In the genomic region with DNA sequence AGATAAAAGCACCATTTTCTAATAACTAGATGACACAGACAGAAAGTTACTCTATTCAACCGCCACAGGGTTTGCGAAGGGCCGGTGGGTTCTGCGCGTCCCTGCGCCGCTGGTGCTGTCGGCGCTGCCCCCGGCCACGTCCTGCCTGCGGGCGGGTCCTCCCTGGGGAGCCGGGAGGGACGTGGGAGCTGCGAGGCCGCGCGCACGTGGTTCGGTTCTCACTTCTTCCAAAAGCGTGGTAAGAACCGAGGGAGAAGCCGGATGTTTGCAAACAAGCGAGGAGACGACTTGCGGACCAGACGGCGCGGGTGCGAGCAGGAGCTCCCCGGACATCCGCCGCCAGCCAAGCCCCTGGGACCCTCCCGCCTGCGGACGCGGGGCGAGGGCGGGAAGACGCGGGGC, we compare ENCODE assay signal across 8 cellular contexts. TPM values are rescaled to one million over a fixed set of nuclear protein-coding genes. Genes with fewer than 3 reads are reported as not detected.
DNase-seq lines count a peak whose midpoint lies in the region; ATAC-seq and TF ChIP-seq lines count a peak whose summit lies in the region.

No MANE protein-coding gene starts in this region.

- peak overlapping the region; percentile 76 for H3K4me3 Mint-ChIP-seq in Calu3 (ENCODE audit: low read depth, unreplicated experiment)

- ATAC-seq in GM19452 (IDR thresholded peaks at IDR 0.05; ENCODE audit: unreplicated experiment) = no peak

- no peak for TF ChIP-seq CTCF in Calu3 (IDR thresholded peaks at IDR 0.05; ENCODE audit: unreplicated experiment)

- H3K36me3 Mint-ChIP-seq in Calu3 (ENCODE audit: insufficient read depth, unreplicated experiment) = peaks cover 15% of the 10 kb centered on the region

- no peak overlapping the region for H2AFZ ChIP-seq in neuron (ENCODE audit: low read depth, low read length)

- intact Hi-C loops in Calu3 (cut with micrococcal nuclease; ENCODE audit: unreplicated experiment) = no loop called here

- BruUV-seq in Calu3 (replicated peaks; lab: Mats Ljungman, UMichigan) = no TSS peak

- H3K27me3 Mint-ChIP-seq in Calu3 (ENCODE audit: unreplicated experiment) = peaks cover under 1% of the 10 kb centered on the region

- CTCF ChIA-PET in Calu3 (lab: Charles Lee) = no interaction called here

- H3K4me3 ChIP-seq in MG63 (peak overlapping the region; percentile 64), neuron (ENCODE audit: low read length) (peak overlapping the region; percentile 8)
- H3K4me3 ChIP-seq in effector memory CD4-positive, alpha-beta T cell (ENCODE audit: insufficient read depth, low read depth, low read length, poor library complexity, severe bottlenecking) = peak overlapping the region; percentile 46

- H3K27me3 ChIP-seq in MG63 (peaks cover 64% of the 10 kb centered on the region), neuron (ENCODE audit: insufficient read depth, low read length) (peaks cover 73% of the 10 kb centered on the region)
- peaks cover 58% of the 10 kb centered on the region for H3K27me3 ChIP-seq in effector memory CD4-positive, alpha-beta T cell (replicated peaks; ENCODE audit: control insufficient read depth, insufficient read depth, low read length, poor library complexity, severe bottlenecking)

- peaks cover 21% of the 10 kb centered on the region for H3K4me1 Mint-ChIP-seq in Calu3 (ENCODE audit: low read depth, unreplicated experiment)

- H3K36me3 ChIP-seq in MG63 (no peaks in the 10 kb centered on the region), neuron (ENCODE audit: insufficient read depth, low read length) (no peaks in the 10 kb centered on the region)
- no peaks in the 10 kb centered on the region for H3K36me3 ChIP-seq in effector memory CD4-positive, alpha-beta T cell (ENCODE audit: control insufficient read depth, insufficient read depth, low read length)

- H3K27ac ChIP-seq in effector memory CD4-positive, alpha-beta T cell (ENCODE audit: insufficient read depth, low read length, poor library complexity, severe bottlenecking) = no peak overlapping the region

- no peak overlapping the region for H3K27ac Mint-ChIP-seq in Calu3 (ENCODE audit: unreplicated experiment)

- no peaks in the 10 kb centered on the region for H3K9me3 Mint-ChIP-seq in Calu3 (ENCODE audit: low read depth, unreplicated experiment)

- H3K4me1 ChIP-seq in effector memory CD4-positive, alpha-beta T cell (ENCODE audit: control insufficient read depth, insufficient read depth, low read length, poor library complexity, severe bottlenecking) = peaks cover 14% of the 10 kb centered on the region
- peaks cover 17% of the 10 kb centered on the region for H3K4me1 ChIP-seq in neuron (ENCODE audit: insufficient read depth, low read length)

- peak; percentile 23 for DNase-seq in Calu3
- peak; percentile 62 for DNase-seq in MG63
- DNase-seq in effector memory CD4-positive, alpha-beta T cell = no peak
- DNase-seq in AG20443 (ENCODE audit: low spot score) = no peak
- no peak for DNase-seq in amygdala (lab: John Stamatoyannopoulos, UW)
- DNase-seq in mesenteric fat pad (ENCODE audit: low spot score) = no peak

- H3K9me3 ChIP-seq in MG63 (no peaks in the 10 kb centered on the region), neuron (ENCODE audit: low read length) (no peaks in the 10 kb centered on the region)
- H3K9me3 ChIP-seq in effector memory CD4-positive, alpha-beta T cell (ENCODE audit: control insufficient read depth, low read length) = no peaks in the 10 kb centered on the region

RNA-seq across cellular contexts. Expression of gene BTNL9, which starts 12.5 kb away (rescaled TPM):
- 5.0 and 5.8 TPM in 2 replicates for total RNA-seq in Calu3 (2022)
- 0.76 and 0.99 TPM in 2 replicates for total RNA-seq in MG63 (2014; rRNA removed; shearing (Covaris generic); ENCODE audit: low replicate concordance)
- 407 TPM for total RNA-seq in mesenteric fat pad

Comparison
In these comparisons a context has a peak if more than half of its experiments do, and no peak if none do; other contexts are left out.
1. DNase-seq: peak in Calu3 (single experiment) and MG63 (single experiment); none in effector memory CD4-positive, alpha-beta T cell (0 of 3), AG20443 (single experiment), amygdala (0 of 56) and mesenteric fat pad (single experiment).
2. H3K4me3 ChIP-seq: peak in every context shown above with its lines; median percentile 64 in MG63; 46 in effector memory CD4-positive, alpha-beta T cell; 8 in neuron.
3. RNA of gene BTNL9, which starts 12.5 kb away (total RNA-seq): 407 TPM in mesenteric fat pad (single experiment); 5.0 to 5.8 TPM in Calu3 and 0.76 to 0.99 TPM in MG63; every median in the first group is over 10 times any median in the second.